8 cellular contexts compared by ENCODE assay signal in genomic region chr1:172818841-172819527, GRCh38.
DNase-seq lines count a peak whose midpoint lies in the region; ATAC-seq and TF ChIP-seq lines count a peak whose summit lies in the region.

No MANE protein-coding gene starts in this region.

- peak overlapping the region; percentile 76 for H3K4me2 ChIP-seq in OCI-LY3 (ENCODE audit: low read length)

- peaks cover 18% of the 10 kb centered on the region; the same call in 1 of the 2 replicates for H3K9me3 ChIP-seq in OCI-LY3 (ENCODE audit: insufficient read depth, low read length)

- H4K20me1 ChIP-seq in OCI-LY3 (ENCODE audit: insufficient read depth, low read length), result no peaks in the 10 kb centered on the region

- peak overlapping the region; percentile 48 for H3K27ac Mint-ChIP-seq in stimulated activated naive B cell treated with anti-CD40 and anti-IgM and Interleukin-4, amounts not matched to agents 10 μg/mL and 1 μg/mL and 100 μg/mL, for 72 hours
- no peak overlapping the region for H3K27ac Mint-ChIP-seq in HFFc6

- peaks cover 28% of the 10 kb centered on the region for H3K36me3 ChIP-seq in OCI-LY3 (replicated peaks; ENCODE audit: low read depth, low read length)

- peaks cover 22 to 58% of the 10 kb centered on the region in 2 donors for H3K4me1 Mint-ChIP-seq in stimulated activated naive B cell treated with anti-CD40 and anti-IgM and Interleukin-4, amounts not matched to agents 10 μg/mL and 1 μg/mL and 100 μg/mL, for 72 hours
- peaks cover 38% of the 10 kb centered on the region for H3K4me1 Mint-ChIP-seq in HFFc6 (ENCODE audit: low read depth)

- peak overlapping the region; percentile 91 for H3K27ac ChIP-seq in OCI-LY3 (ENCODE audit: low read length)

- no peak overlapping the region for H2AFZ ChIP-seq in OCI-LY3 (ENCODE audit: low read depth, low read length)

- H3K4me3 Mint-ChIP-seq in stimulated activated naive B cell treated with anti-CD40 and anti-IgM and Interleukin-4, amounts not matched to agents 10 μg/mL and 1 μg/mL and 100 μg/mL, for 72 hours, result peak overlapping the region; percentile 56 to 65
- no peak overlapping the region for H3K4me3 Mint-ChIP-seq in HFFc6

- no peaks in the 10 kb centered on the region for H3K79me2 ChIP-seq in OCI-LY3 (ENCODE audit: low read length)

- DNase-seq in stimulated activated naive B cell treated with anti-CD40 and anti-IgM and Interleukin-4, amounts not matched to agents 10 μg/mL and 1 μg/mL and 100 μg/mL, for 72 hours, result peak; percentile 92
- DNase-seq in HFFc6, result no peak
- DNase-seq in HK-2 (ENCODE audit: unreplicated experiment), result no peak
- no peak for DNase-seq in DMS114 treated with DMSO at 0.1 percent for 48 hours (lab: John Stamatoyannopoulos, UW; ENCODE audit: unreplicated experiment)

- peak overlapping the region; percentile 76 for H3K9ac ChIP-seq in OCI-LY3 (ENCODE audit: low read length)

- ATAC-seq in GM18861 (IDR thresholded peaks at IDR 0.05; ENCODE audit: unreplicated experiment) (peak; percentile 81), HG02759 (IDR thresholded peaks at IDR 0.05; ENCODE audit: unreplicated experiment) (peak; percentile 92), esophagus mucosa (peak; percentile 76)
- ATAC-seq in stimulated activated naive B cell treated with anti-CD40 and anti-IgM and Interleukin-4, amounts not matched to agents 10 μg/mL and 1 μg/mL and 100 μg/mL, for 72 hours (replicated peaks), result peak; percentile 91 to 92

- H3K9me3 Mint-ChIP-seq in stimulated activated naive B cell treated with anti-CD40 and anti-IgM and Interleukin-4, amounts not matched to agents 10 μg/mL and 1 μg/mL and 100 μg/mL, for 72 hours, result peaks cover 6 to 12% of the 10 kb centered on the region in 2 donors
- H3K9me3 Mint-ChIP-seq in HFFc6, result peaks cover 6% of the 10 kb centered on the region

- peaks cover 4 to 10% of the 10 kb centered on the region in 2 donors for H3K36me3 Mint-ChIP-seq in stimulated activated naive B cell treated with anti-CD40 and anti-IgM and Interleukin-4, amounts not matched to agents 10 μg/mL and 1 μg/mL and 100 μg/mL, for 72 hours
- peaks cover 20% of the 10 kb centered on the region for H3K36me3 Mint-ChIP-seq in HFFc6 (ENCODE audit: low read depth)

- H3K4me3 ChIP-seq in OCI-LY3 (ENCODE audit: low read length), result peak overlapping the region; percentile 64

- peaks cover 0 to 7% of the 10 kb centered on the region in 2 donors for H3K27me3 Mint-ChIP-seq in stimulated activated naive B cell treated with anti-CD40 and anti-IgM and Interleukin-4, amounts not matched to agents 10 μg/mL and 1 μg/mL and 100 μg/mL, for 72 hours
- peaks cover 2% of the 10 kb centered on the region; the same call in 1 of the 2 replicates for H3K27me3 Mint-ChIP-seq in HFFc6 (ENCODE audit: insufficient read depth)

- peaks cover 74% of the 10 kb centered on the region for H3K4me1 ChIP-seq in OCI-LY3 (ENCODE audit: low read length)

- TF ChIP-seq CTCF in OCI-LY3 (IDR thresholded peaks at IDR 0.05; ENCODE audit: low read depth, low read length) (no peak), HFFc6 (IDR thresholded peaks at IDR 0.05) (no peak)

- H3K27me3 ChIP-seq in OCI-LY3 (ENCODE audit: low read depth, low read length), result no peaks in the 10 kb centered on the region
